ENCODE assay signal across 2 cellular contexts in genomic region chr16:49332589-49333267, GRCh38.
A peak's percentile ranks its signal among the peaks of the same experiment; 100 is the strongest.
TF ChIP-seq lines count a peak whose summit lies in the region.

No MANE protein-coding gene starts in this region.

TF ChIP-seq in GM23338, 12 proteins besides CTCF, POLR2A, EP300 and RAD21:
- TF ChIP-seq POLR2AphosphoS5 (IDR thresholded peaks at IDR 0.05; ENCODE audit: low read depth) (no peak), ZNF462 (CRISPR knock-in tag; IDR thresholded peaks at IDR 0.05) (no peak), JUNB (IDR thresholded peaks at IDR 0.05; ENCODE audit: unreplicated experiment) (no peak), NANOG (IDR thresholded peaks at IDR 0.05; ENCODE audit: borderline replicate concordance) (no peak), ZNF114 (CRISPR knock-in tag; IDR thresholded peaks at IDR 0.05) (no peak), STAT1 (IDR thresholded peaks at IDR 0.05; ENCODE audit: unreplicated experiment) (no peak), REST (IDR thresholded peaks at IDR 0.05; ENCODE audit: unreplicated experiment) (no peak), ETS1 (IDR thresholded peaks at IDR 0.05) (no peak), EZH2phosphoT487 (IDR thresholded peaks at IDR 0.05; ENCODE audit: unreplicated experiment) (no peak), EZH2 (IDR thresholded peaks at IDR 0.05; ENCODE audit: low read depth, unreplicated experiment) (no peak), CREB1 (CRISPR knock-in tag; IDR thresholded peaks at IDR 0.05; ENCODE audit: low read depth) (no peak)

TF ChIP-seq in H1, 55 proteins besides CTCF, POLR2A, EP300 and RAD21:
- no peak for TF ChIP-seq TAF1 (IDR thresholded peaks at IDR 0.05; ENCODE audit: low read depth, low read length)
- peak in 1 of 2 experiments; percentile 64; a peak in 1 of 4 replicates for TF ChIP-seq HDAC2 (IDR thresholded peaks at IDR 0.05; ENCODE audit: borderline replicate concordance in 1 of 2, low read depth in 2 of 2, low read length in 2 of 2)
- peak; percentile 13; the same call in 1 of the 2 replicates for TF ChIP-seq RFX5 (IDR thresholded peaks at IDR 0.05; ENCODE audit: borderline replicate concordance, low read depth, low read length)
- TF ChIP-seq FOSL1 (IDR thresholded peaks at IDR 0.05; ENCODE audit: insufficient read depth, low read depth, low read length), result no peak
- no peak for TF ChIP-seq NANOG (IDR thresholded peaks at IDR 0.05; ENCODE audit: insufficient read depth, low read depth, low read length, poor library complexity, severe bottlenecking)
- TF ChIP-seq JUN (IDR thresholded peaks at IDR 0.05; ENCODE audit: low read depth, low read length), result no peak
- peak; percentile 80; the same call in 1 of the 2 replicates for TF ChIP-seq KDM1A (IDR thresholded peaks at IDR 0.05; ENCODE audit: borderline replicate concordance, low read length)
- TF ChIP-seq USF2 (IDR thresholded peaks at IDR 0.05; ENCODE audit: low read length), result no peak
TF ChIP-seq in H1: peak in this region for 3.
